ENCODE assay signal across 15 cellular contexts in the genomic region with DNA sequence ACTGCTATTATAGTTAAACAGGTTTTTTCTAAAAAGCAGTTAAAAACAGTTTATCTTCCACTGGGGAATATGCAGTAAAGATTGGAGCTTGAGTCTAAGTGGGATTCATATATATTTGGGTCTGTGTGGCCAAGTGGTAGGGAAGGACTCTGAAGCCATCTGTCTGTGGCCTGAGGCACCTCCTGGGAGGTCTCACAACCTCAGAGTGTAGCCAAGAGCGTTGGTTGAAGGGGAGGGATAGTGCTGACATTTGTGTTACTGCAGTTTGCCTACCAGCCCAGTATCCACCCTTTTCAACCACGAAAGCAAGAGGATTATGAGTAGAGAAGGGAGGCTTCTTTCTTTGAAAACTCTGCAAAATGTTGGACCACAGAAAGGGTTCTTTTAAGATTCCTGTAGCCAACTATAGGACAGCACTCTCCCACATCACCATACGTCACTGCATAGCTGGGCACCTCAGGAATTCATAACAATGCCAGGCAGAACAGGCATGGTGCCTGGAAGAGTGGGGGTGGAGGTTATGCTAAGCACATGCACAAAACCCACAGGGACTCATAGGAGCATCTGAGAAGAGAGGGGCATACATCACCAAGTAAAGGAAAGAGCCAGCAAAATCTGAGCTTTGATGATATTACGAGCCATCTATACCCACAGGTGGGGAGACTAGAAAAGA.
A peak's percentile ranks its signal among the peaks of the same experiment; 100 is the strongest.
DNase-seq lines count a peak whose midpoint lies in the region; ATAC-seq and TF ChIP-seq lines count a peak whose summit lies in the region.
"Had no signal": no experiment of that assay in that cellular context is flagged by ENCODE, and none has a peak within 500 bp of the region (broad histone marks: within the 10 kb centered on the region; RNA-seq: fewer than 3 reads in every experiment).

No MANE protein-coding gene starts in this region.

- H3K79me2 ChIP-seq in mammary epithelial cell (ENCODE audit: insufficient read depth, low read length): no peaks in the 10 kb centered on the region

- H3K4me3 ChIP-seq in mammary epithelial cell (replicated peaks in 1 of 3; ENCODE audit: insufficient read depth in 1 of 3, low read depth in 2 of 3, low read length in 3 of 3): no peak overlapping the region
- H3K4me3 ChIP-seq: BLaER1, HAP-1 had no signal

- WGBS in mammary epithelial cell (ENCODE audit: low coverage, missing lambda C conversion rate): 2% methylated on average over 4 of the region's 4 CpGs

- H3K4me1 ChIP-seq in mammary epithelial cell (ENCODE audit: insufficient read depth, low read length): no peaks in the 10 kb centered on the region
- H3K4me1 ChIP-seq: BLaER1, HAP-1 had no signal

- in situ Hi-C loops in mammary epithelial cell (cut with MboI; ENCODE audit: low sequenced_read_pairs in 2 of 2): no loop called here

- CTCF ChIA-PET in mammary epithelial cell (lab: Charles Lee; ENCODE audit: low non-redundant PET): no interaction called here

- no TSS peak for BruUV-seq in mammary epithelial cell (replicated peaks; lab: Mats Ljungman, UMichigan)

- ATAC-seq in GM19455 (IDR thresholded peaks at IDR 0.05; ENCODE audit: unreplicated experiment) (no peak), GM19452 (IDR thresholded peaks at IDR 0.05; ENCODE audit: unreplicated experiment) (no peak)
- ATAC-seq: naive thymus-derived CD4-positive, alpha-beta T cell had no signal

- no peaks in the 10 kb centered on the region for H3K27me3 ChIP-seq in mammary epithelial cell (ENCODE audit: insufficient read depth, low read length)
- H3K27me3 ChIP-seq: BLaER1 had no signal

- H4K20me1 ChIP-seq in mammary epithelial cell (ENCODE audit: insufficient read depth, low read length): no peaks in the 10 kb centered on the region
- H4K20me1 ChIP-seq: BLaER1 had no signal

- no peaks in the 10 kb centered on the region for H3K9me3 ChIP-seq in mammary epithelial cell (replicated peaks; ENCODE audit: insufficient read depth, low read length)
- H3K9me3 ChIP-seq: BLaER1, HAP-1 had no signal

- H3K9ac ChIP-seq in mammary epithelial cell (ENCODE audit: insufficient read depth, low read length): no peak overlapping the region
- H3K9ac ChIP-seq: BLaER1 had no signal

- no peak for TF ChIP-seq CTCF in mammary epithelial cell (conservative IDR thresholded peaks at IDR 0.05 in 1 of 2, IDR thresholded peaks at IDR 0.05 in 1 of 2; ENCODE audit: extremely low read depth in 1 of 2, insufficient read depth in 1 of 2, low read depth in 1 of 2, low read length in 2 of 2)

- dilution Hi-C loops in mammary epithelial cell (cut with HindIII; ENCODE audit: low sequenced_read_pairs): no loop called here

- intact Hi-C loops in mammary epithelial cell (cut with micrococcal nuclease): no loop called here
- intact Hi-C loops in posterior vena cava (cut with DNase I): no loop called here

- H2AFZ ChIP-seq in mammary epithelial cell (ENCODE audit: low read depth, low read length): no peak overlapping the region

- H3K27ac ChIP-seq in mammary epithelial cell (ENCODE audit: insufficient read depth, low read depth, low read length): no peak overlapping the region
- H3K27ac ChIP-seq: BLaER1 had no signal

- H3K36me3 ChIP-seq in mammary epithelial cell (ENCODE audit: insufficient read depth, low read length): no peaks in the 10 kb centered on the region
- H3K36me3 ChIP-seq: BLaER1, HAP-1 had no signal

- peak; percentile 46 for DNase-seq in DMS 273 treated with DMSO at 0.1 percent for 48 hours (lab: John Stamatoyannopoulos, UW)
- DNase-seq in M059J (ENCODE audit: low read depth): peak; percentile 80
- peak; percentile 28 for DNase-seq in mammary epithelial cell
- DNase-seq in mucosa of gallbladder (ENCODE audit: low spot score): peak; percentile 23
- DNase-seq in NK-92 treated with Interleukin-12 subunit alpha and Interleukin-12 subunit beta, amount 100 ng/mL, for 24 hours (lab: John Stamatoyannopoulos, UW): no peak
- DNase-seq in posterior vena cava (ENCODE audit: low spot score): no peak
- DNase-seq: activated T-cell treated with anti-CD3 and anti-CD28 coated beads, Interleukin-2, amount 50 U/mL, for 1 hour; amygdala; Karpas-422; naive thymus-derived CD4-positive, alpha-beta T cell; stimulated activated CD4-positive, alpha-beta T cell treated with anti-CD3 and anti-CD28 coated beads, Interleukin-2, amount 100 ng/mL, for 48 hours had no signal

- H3K4me2 ChIP-seq in mammary epithelial cell (ENCODE audit: insufficient read depth, low read depth, low read length): no peak overlapping the region
- H3K4me2 ChIP-seq: BLaER1 had no signal

Comparison
In these comparisons a context has a peak if more than half of its experiments do, and no peak if none do; other contexts are left out.
1. DNase-seq: peak in DMS 273 treated with DMSO at 0.1 percent for 48 hours (single experiment), M059J (single experiment), mammary epithelial cell (single experiment) and mucosa of gallbladder (single experiment); none in NK-92 treated with Interleukin-12 subunit alpha and Interleukin-12 subunit beta, amount 100 ng/mL, for 24 hours (single experiment) and posterior vena cava (single experiment).